Comparison of ENCODE assay signal across 1 cellular context in genomic region chr14:61750708-61751474, GRCh38.
TF ChIP-seq lines count a peak whose summit lies in the region.

No MANE protein-coding gene starts in this region.

TF ChIP-seq in K562, 482 proteins besides CTCF, POLR2A, EP300 and RAD21 (continued from another document and continues in another):
- no peak for TF ChIP-seq ATF1 (CRISPR knock-in tag; IDR thresholded peaks at IDR 0.05)
- TF ChIP-seq ATF1 (tag; IDR thresholded peaks at IDR 0.05) = peak; percentile 67
- no peak for TF ChIP-seq DMBX1 (CRISPR knock-in tag; IDR thresholded peaks at IDR 0.05; ENCODE audit: borderline replicate concordance)
- TF ChIP-seq SMAD4 (CRISPR knock-in tag; conservative IDR thresholded peaks at IDR 0.05) = 0 out of 2 replicates have a peak, but pooled peaks have one; percentile 39
- peak; percentile 82 for TF ChIP-seq CXXC5 (CRISPR knock-in tag; IDR thresholded peaks at IDR 0.05)
- peak; percentile 53; the same call in 1 of the 2 replicates for TF ChIP-seq ZFX (CRISPR knock-in tag; IDR thresholded peaks at IDR 0.05)
- TF ChIP-seq ZNF785 (CRISPR knock-in tag; IDR thresholded peaks at IDR 0.05) = no peak
- TF ChIP-seq PHF8 (IDR thresholded peaks at IDR 0.05; ENCODE audit: borderline replicate concordance, low read length) = peak; percentile 74; the same call in 1 of the 2 replicates
- no peak for TF ChIP-seq ZSCAN29 (IDR thresholded peaks at IDR 0.05)
- TF ChIP-seq ZNF282 (CRISPR knock-in tag; IDR thresholded peaks at IDR 0.05) = no peak
- TF ChIP-seq ZNF24 (IDR thresholded peaks at IDR 0.05) = 0 out of 2 replicates have a peak, but pooled peaks have one; percentile 32
- no peak for TF ChIP-seq MAFF (IDR thresholded peaks at IDR 0.05; ENCODE audit: low read length)
- TF ChIP-seq ZNF764 (CRISPR knock-in tag; IDR thresholded peaks at IDR 0.05; ENCODE audit: low read depth) = no peak
- peak; percentile 58; the same call in 1 of the 2 replicates for TF ChIP-seq ZBTB9 (CRISPR knock-in tag; IDR thresholded peaks at IDR 0.05)
- TF ChIP-seq POLR2AphosphoS5 (IDR thresholded peaks at IDR 0.05; ENCODE audit: control insufficient read depth, insufficient read depth, low read depth, low read length) = peak; percentile 31; the same call in 1 of the 2 replicates
- no peak for TF ChIP-seq BMI1 (IDR thresholded peaks at IDR 0.05; ENCODE audit: low read length)
- no peak for TF ChIP-seq ZFP91 (CRISPR knock-in tag; IDR thresholded peaks at IDR 0.05)
- no peak for TF ChIP-seq TAF9B (IDR thresholded peaks at IDR 0.05; ENCODE audit: partially characterized antibody)
- TF ChIP-seq ATF6 (CRISPR knock-in tag; IDR thresholded peaks at IDR 0.05) = no peak
- no peak for TF ChIP-seq HMGN3 (IDR thresholded peaks at IDR 0.05; ENCODE audit: borderline replicate concordance, extremely low read depth, insufficient read length, low read depth, low read length)
- no peak for TF ChIP-seq ZFP1 (CRISPR knock-in tag; IDR thresholded peaks at IDR 0.05)
- TF ChIP-seq FOXK2 (conservative IDR thresholded peaks at IDR 0.05 in 1 of 2, IDR thresholded peaks at IDR 0.05 in 1 of 2; ENCODE audit: low read depth in 2 of 2) = no peak
- TF ChIP-seq ZNF324 (CRISPR knock-in tag; IDR thresholded peaks at IDR 0.05) = no peak
- TF ChIP-seq PRMT5 (CRISPR knock-in tag; IDR thresholded peaks at IDR 0.05) = no peak
- TF ChIP-seq ZBTB11 (CRISPR knock-in tag; IDR thresholded peaks at IDR 0.05) = 0 out of 6 replicates have a peak, but pooled peaks of 1 of the 3 experiments have one; percentile 26
- no peak for TF ChIP-seq SMARCB1 (IDR thresholded peaks at IDR 0.05; ENCODE audit: insufficient read length, low read depth)
- no peak for TF ChIP-seq MTF1 (CRISPR knock-in tag; IDR thresholded peaks at IDR 0.05; ENCODE audit: borderline replicate concordance)
- TF ChIP-seq MBD1 (CRISPR knock-in tag; IDR thresholded peaks at IDR 0.05) = no peak
- TF ChIP-seq SNRNP70 (optimal IDR thresholded peaks at IDR 0.05; ENCODE audit: low read depth, low read length) = no peak
- peak; percentile 81 for TF ChIP-seq GMEB1 (CRISPR knock-in tag; IDR thresholded peaks at IDR 0.05)
- TF ChIP-seq RCOR1 (IDR thresholded peaks at IDR 0.05; ENCODE audit: borderline replicate concordance in 1 of 2, low read depth in 2 of 2, low read length in 2 of 2) = peak in 1 of 2 experiments; percentile 60; a peak in 2 of 4 replicates
- TF ChIP-seq USF1 (CRISPR knock-in tag; IDR thresholded peaks at IDR 0.05) = no peak
- TF ChIP-seq CUX1 (CRISPR knock-in tag; IDR thresholded peaks at IDR 0.05) = no peak
- TF ChIP-seq HNRNPL (IDR thresholded peaks at IDR 0.05; ENCODE audit: low read depth, low read length) = no peak
- no peak for TF ChIP-seq ZBTB5 (IDR thresholded peaks at IDR 0.05)
- no peak for TF ChIP-seq ZNF77 (CRISPR knock-in tag; IDR thresholded peaks at IDR 0.05)
- no peak for TF ChIP-seq TCF15 (CRISPR knock-in tag; IDR thresholded peaks at IDR 0.05)
